In genomic region chr6:107064579-107065065, GRCh38 we compare ENCODE assay signal across 9 cellular contexts. TPM values are rescaled to one million over a fixed set of nuclear protein-coding genes. Genes with fewer than 3 reads are reported as not detected.
DNase-seq lines count a peak whose midpoint lies in the region; ATAC-seq and TF ChIP-seq lines count a peak whose summit lies in the region.
"Had no signal": no experiment of that assay in that cellular context is flagged by ENCODE, and none has a peak within 500 bp of the region (broad histone marks: within the 10 kb centered on the region; RNA-seq: fewer than 3 reads in every experiment).

No MANE protein-coding gene starts in this region.

- CTCF ChIA-PET in RWPE1 (lab: Yijun Ruan, JAX): interaction anchor here (0.6 kb wide), 1 partner anchor 18 kb away, joined by 3 read pairs; no protein-coding TSS in a partner anchor

- peak overlapping the region; percentile 64 for H3K4me3 Mint-ChIP-seq in activated T-helper 17 cell treated with anti-CD3 and anti-CD28 coated beads, Interleukin-2, amount 50 U/mL, for 72 hours

- ATAC-seq in activated T-helper 17 cell treated with anti-CD3 and anti-CD28 coated beads, Interleukin-2, amount 50 U/mL, for 72 hours (replicated peaks): peak; percentile 74
- no peak for ATAC-seq in GM19035 (IDR thresholded peaks at IDR 0.05; ENCODE audit: unreplicated experiment)

- no peak for TF ChIP-seq POLR2A in lower leg skin (IDR thresholded peaks at IDR 0.05)

- POLR2A ChIA-PET in RWPE1 (lab: Yijun Ruan, JAX; ENCODE audit: low non-redundant PET): no interaction called here

- no peaks in the 10 kb centered on the region; the same call in 1 of the 2 replicates for H3K36me3 ChIP-seq in GM06990 (ENCODE audit: control insufficient read depth, insufficient read depth, low read length)
- H3K36me3 ChIP-seq: thoracic aorta had no signal

- no peaks in the 10 kb centered on the region for H3K27me3 ChIP-seq in GM06990 (replicated peaks; ENCODE audit: control insufficient read depth, insufficient read depth, low read length)

- 40 to 55% methylated on average over 6 of the region's 6 CpGs for WGBS in lower leg skin, 2 donors

- DNase-seq in GM06990 (ENCODE audit: extremely low read depth, insufficient read length) (no peak), HT-29 (ENCODE audit: low spot score) (peak; percentile 52), mucosa of gallbladder (ENCODE audit: low spot score) (peak; percentile 47), lower leg skin (ENCODE audit: low spot score in 2 of 2) (no peak), RWPE1 (ENCODE audit: low spot score) (no peak), NCI-H2171 treated with DMSO at 0.1 percent for 48 hours (lab: John Stamatoyannopoulos, UW) (no peak)

- H3K27me3 Mint-ChIP-seq in activated T-helper 17 cell treated with anti-CD3 and anti-CD28 coated beads, Interleukin-2, amount 50 U/mL, for 72 hours: no peaks in the 10 kb centered on the region

- intact Hi-C loops in lower leg skin (cut with DNase I; ENCODE audit: low total_unique reads): no loop called here

- H3K27ac ChIP-seq in RWPE1: no peak overlapping the region
- H3K27ac ChIP-seq: thoracic aorta had no signal

- TF ChIP-seq CTCF in GM06990 (IDR thresholded peaks at IDR 0.05; ENCODE audit: insufficient read depth, low read length, poor library complexity, severe bottlenecking): no peak
- no peak for TF ChIP-seq CTCF in lower leg skin (IDR thresholded peaks at IDR 0.05)
- no peak for TF ChIP-seq CTCF in RWPE1 (conservative IDR thresholded peaks at IDR 0.05; ENCODE audit: low read depth)

- no peaks in the 10 kb centered on the region for H3K9me3 Mint-ChIP-seq in activated T-helper 17 cell treated with anti-CD3 and anti-CD28 coated beads, Interleukin-2, amount 50 U/mL, for 72 hours

- peaks cover 27% of the 10 kb centered on the region for H3K4me1 Mint-ChIP-seq in activated T-helper 17 cell treated with anti-CD3 and anti-CD28 coated beads, Interleukin-2, amount 50 U/mL, for 72 hours

- peak overlapping the region; percentile 92 for H3K27ac Mint-ChIP-seq in activated T-helper 17 cell treated with anti-CD3 and anti-CD28 coated beads, Interleukin-2, amount 50 U/mL, for 72 hours

- H3K4me3 ChIP-seq in GM06990 (replicated peaks; ENCODE audit: low read depth, low read length): peak overlapping the region; percentile 4
- H3K4me3 ChIP-seq in lower leg skin (ENCODE audit: low read depth, poor library complexity, severe bottlenecking): no peak overlapping the region
- H3K4me3 ChIP-seq: thoracic aorta had no signal

- no peaks in the 10 kb centered on the region for H3K36me3 Mint-ChIP-seq in activated T-helper 17 cell treated with anti-CD3 and anti-CD28 coated beads, Interleukin-2, amount 50 U/mL, for 72 hours (ENCODE audit: low read depth)

RNA-seq across cellular contexts. Expression of gene MTRES1, which starts 36.6 kb away (rescaled TPM):
- total RNA-seq in HT-29 (2014; rRNA removed; shearing (Covaris generic)): 11.1 and 14.4 TPM in 2 replicates
- 10 to 100 TPM; 14.3 to 22.3 TPM for total RNA-seq in activated T-helper 17 cell treated with anti-CD3 and anti-CD28 coated beads, Interleukin-2, amount 50 U/mL, for 72 hours
- total RNA-seq in mucosa of gallbladder (20.6 TPM), lower leg skin (10 to 100 TPM in 2 of 4 donors, 1 to 10 TPM in 2; 4.2 to 13.1 (median 10.9) TPM)

RNA-seq across cellular contexts. Expression of gene BEND3, which starts 50.7 kb away (rescaled TPM):
- total RNA-seq in HT-29 (2014; rRNA removed; shearing (Covaris generic)): 9.3 and 9.8 TPM in 2 replicates
- 1 to 10 TPM; 4.4 to 5.1 TPM for total RNA-seq in activated T-helper 17 cell treated with anti-CD3 and anti-CD28 coated beads, Interleukin-2, amount 50 U/mL, for 72 hours
- 5.7 TPM for total RNA-seq in mucosa of gallbladder
- total RNA-seq in lower leg skin: 1 to 10 TPM; 1.1 to 1.8 (median 1.4) TPM

Comparison
In these comparisons a context has a peak if more than half of its experiments do, and no peak if none do; other contexts are left out.
1. DNase-seq: peak in HT-29 (single experiment) and mucosa of gallbladder (single experiment); none in GM06990 (single experiment), lower leg skin (0 of 2), RWPE1 (single experiment) and NCI-H2171 treated with DMSO at 0.1 percent for 48 hours (single experiment).